8 cellular contexts compared by ENCODE assay signal in genomic region chr4:56468097-56468422, GRCh38. TPM values are rescaled to one million over a fixed set of nuclear protein-coding genes. Genes with fewer than 3 reads are reported as not detected.
DNase-seq lines count a peak whose midpoint lies in the region; ATAC-seq and TF ChIP-seq lines count a peak whose summit lies in the region.

No MANE protein-coding gene starts in this region.

- H3K9me3 Mint-ChIP-seq in activated B cell treated with CpG ODN at 0.5 μM for 24 hours (no peaks in the 10 kb centered on the region), naive B cell (no peaks in the 10 kb centered on the region)

- no peak for TF ChIP-seq EP300 in esophagus muscularis mucosa (IDR thresholded peaks at IDR 0.05)

- intact Hi-C loops in activated B cell treated with CpG ODN at 0.5 μM for 24 hours (cut with micrococcal nuclease) (loop anchor here (1.0 kb wide), 1 partner anchor 8 kb away; no protein-coding TSS in a partner anchor), esophagus muscularis mucosa (cut with DNase I) (no loop called here)

- H3K4me1 Mint-ChIP-seq in activated B cell treated with CpG ODN at 0.5 μM for 24 hours = peaks cover 57% of the 10 kb centered on the region
- peaks cover 38 to 62% (median 57%) of the 10 kb centered on the region in 3 donors for H3K4me1 Mint-ChIP-seq in naive B cell

- peak overlapping the region; percentile 85 for H3K27ac ChIP-seq in HUES6 (ENCODE audit: low read depth, low read length)
- peak overlapping the region; percentile 83 to 92 (median 90) for H3K27ac ChIP-seq in esophagus muscularis mucosa (replicated peaks in 1 of 4)

- POLR2A ChIA-PET in activated B cell treated with CpG ODN at 0.5 μM for 24 hours (lab: Charles Lee) = interaction anchor here (0.6 to 3.8 kb wide), 10 partner anchors 9 to 519 kb away, joined by 3 to 45 read pairs (median 3); partner anchors contain the start of genes AASDH, CEP135, NOA1 and PAICS

- CTCF ChIA-PET in activated B cell treated with CpG ODN at 0.5 μM for 24 hours (lab: Charles Lee) = interaction anchor here (1.0 to 2.5 kb wide), 4 partner anchors 32 to 368 kb away, joined by 3 to 24 read pairs (median 5); partner anchors contain the start of genes AASDH, PAICS and PPAT

- DNase-seq in NOMO-1 treated with DMSO at 0.1 percent for 48 hours (lab: John Stamatoyannopoulos, UW; ENCODE audit: unreplicated experiment) = peak; percentile 68
- DNase-seq in NOMO-1 treated with dmso at 0.1 percent for 144 hours (lab: John Stamatoyannopoulos, UW; ENCODE audit: unreplicated experiment) = no peak
- no peak for DNase-seq in activated B cell treated with CpG ODN at 0.5 μM for 24 hours
- no peak for DNase-seq in esophagus muscularis mucosa (ENCODE audit: extremely low spot score)
- no peak for DNase-seq in naive B cell
- DNase-seq in NAMALWA (ENCODE audit: low spot score) = no peak

- H3K4me1 ChIP-seq in HUES6 (ENCODE audit: control insufficient read depth, insufficient read depth, low read length) (peaks cover 15% of the 10 kb centered on the region), esophagus muscularis mucosa (peaks cover 29 to 46% (median 43%) of the 10 kb centered on the region in 4 donors)

- H3K36me3 Mint-ChIP-seq in activated B cell treated with CpG ODN at 0.5 μM for 24 hours (ENCODE audit: low read depth) = peaks cover 55% of the 10 kb centered on the region
- peaks cover 0 to 16% of the 10 kb centered on the region in 2 donors for H3K36me3 Mint-ChIP-seq in naive B cell

- H3K9me3 ChIP-seq in HUES6 (ENCODE audit: control insufficient read depth, insufficient read depth, low read depth, low read length) = no peaks in the 10 kb centered on the region
- no peaks in the 10 kb centered on the region for H3K9me3 ChIP-seq in esophagus muscularis mucosa

- 2% methylated on average over 10 of the region's 10 CpGs for WGBS in esophagus muscularis mucosa

- ATAC-seq in GM21619 (IDR thresholded peaks at IDR 0.05; ENCODE audit: unreplicated experiment) = peak; percentile 52
- ATAC-seq in activated B cell treated with CpG ODN at 0.5 μM for 24 hours (ENCODE audit: low read depth) = peak; percentile 35
- ATAC-seq in naive B cell (ENCODE audit: low read depth in 2 of 2) = peak; percentile 34 to 35

- TF ChIP-seq CTCF in activated B cell treated with CpG ODN at 0.5 μM for 24 hours (IDR thresholded peaks at IDR 0.05) (no peak), esophagus muscularis mucosa (IDR thresholded peaks at IDR 0.05) (no peak)

- no peaks in the 10 kb centered on the region for H3K27me3 ChIP-seq in HUES6 (ENCODE audit: control insufficient read depth, insufficient read depth, low read length)
- no peaks in the 10 kb centered on the region for H3K27me3 ChIP-seq in esophagus muscularis mucosa

- H3K4me3 ChIP-seq in HUES6 (ENCODE audit: low read depth, low read length) (peak overlapping the region; percentile 94), esophagus muscularis mucosa (peak overlapping the region; percentile 80 to 100 (median 90))

- H3K27ac Mint-ChIP-seq in activated B cell treated with CpG ODN at 0.5 μM for 24 hours (peak overlapping the region; percentile 96), naive B cell (peak overlapping the region; percentile 86 to 99 (median 96))

- H3K27me3 Mint-ChIP-seq in activated B cell treated with CpG ODN at 0.5 μM for 24 hours (no peaks in the 10 kb centered on the region), naive B cell (no peaks in the 10 kb centered on the region)

- H3K4me3 Mint-ChIP-seq in activated B cell treated with CpG ODN at 0.5 μM for 24 hours (peak overlapping the region; percentile 99), naive B cell (peak overlapping the region; percentile 94 to 100 (median 98))

- TF ChIP-seq POLR2A in esophagus muscularis mucosa (IDR thresholded peaks at IDR 0.05; ENCODE audit: low read depth) = no peak

- peaks cover 37% of the 10 kb centered on the region for H3K36me3 ChIP-seq in HUES6 (ENCODE audit: control insufficient read depth, insufficient read depth, low read length)
- H3K36me3 ChIP-seq in esophagus muscularis mucosa = peaks cover 10 to 32% (median 26%) of the 10 kb centered on the region in 4 donors

- H3K9ac ChIP-seq in HUES6 (ENCODE audit: low read length) = peak overlapping the region; percentile 88

RNA-seq across cellular contexts. Expression of gene SRP72, which starts 0.6 kb away (rescaled TPM):
- total RNA-seq in activated B cell treated with CpG ODN at 0.5 μM for 24 hours (139 TPM in 2 replicates), esophagus muscularis mucosa (10 to 100 TPM; 37.0 to 51.9 (median 45.8) TPM)
- 100 to 1,000 TPM; 193 to 252 (median 211) TPM for polyA plus RNA-seq in naive B cell (ENCODE audit: low read depth in 6 of 6)

RNA-seq across cellular contexts. Expression of gene PAICS, which starts 32.0 kb away (rescaled TPM):
- 81.8 and 85.7 TPM in 2 replicates for total RNA-seq in activated B cell treated with CpG ODN at 0.5 μM for 24 hours
- 10 to 100 TPM; 13.3 to 19.5 (median 17.9) TPM for total RNA-seq in esophagus muscularis mucosa
- 10 to 100 TPM; 17.0 to 37.1 (median 33.1) TPM for polyA plus RNA-seq in naive B cell (ENCODE audit: low read depth in 6 of 6)

RNA-seq across cellular contexts. Expression of gene PPAT, which starts 32.6 kb away (rescaled TPM):
- 11.7 and 12.9 TPM in 2 replicates for total RNA-seq in activated B cell treated with CpG ODN at 0.5 μM for 24 hours
- total RNA-seq in esophagus muscularis mucosa = 1 to 10 TPM; 1.7 to 5.1 (median 3.0) TPM
- polyA plus RNA-seq in naive B cell (ENCODE audit: low read depth in 6 of 6) = 10 to 100 TPM in 3 of 6 donors, 1 to 10 TPM in 3; 7.3 to 13.4 (median 11.5) TPM

RNA-seq across cellular contexts. Expression of gene ARL9, which starts 37.5 kb away (rescaled TPM):
- total RNA-seq in activated B cell treated with CpG ODN at 0.5 μM for 24 hours (0.22 TPM in 1 of 2 replicates, not detected in the other), esophagus muscularis mucosa (under 1 TPM in 1 of 4 donors, not detected in 3; 0.50 TPM)
- polyA plus RNA-seq in naive B cell (ENCODE audit: low read depth in 6 of 6) = not detected
